27 cellular contexts compared by ENCODE assay signal in genomic region chr13:100059827-100060226, GRCh38.
"Had no signal": no experiment of that assay in that cellular context is flagged by ENCODE, and none has a peak within 500 bp of the region (broad histone marks: within the 10 kb centered on the region; RNA-seq: fewer than 3 reads in every experiment).

No MANE protein-coding gene starts in this region.

- H3K36me3 Mint-ChIP-seq: natural killer cell; stimulated activated effector memory CD8-positive, alpha-beta T cell treated with anti-CD3 and anti-CD28 coated beads, Interleukin-12 subunit alpha, Interleukin-12 subunit beta, amount 100 ng/mL, for 72 hours; stimulated activated naive B cell treated with anti-CD40 and anti-IgM and Interleukin-4, amounts not matched to agents 10 μg/mL and 1 μg/mL and 100 μg/mL, for 72 hours; type B pancreatic cell had no signal

- H3K27me3 ChIP-seq: neural progenitor cell, ovary, right lobe of liver, stomach, tibial artery, uterus had no signal

- DNase-seq: natural killer cell; occipital lobe; ovary; posterior cingulate gyrus; psoas muscle; right cardiac atrium; right lobe of liver; sigmoid colon; small intestine; stimulated activated CD4-positive, alpha-beta T cell treated with anti-CD3 and anti-CD28 coated beads, Interleukin-15, amount 100 ng/mL, for 24 hours; stimulated activated CD4-positive, alpha-beta T cell treated with anti-CD3 and anti-CD28 coated beads, Interleukin-2, amount 100 ng/mL, for 24 hours; stimulated activated CD4-positive, alpha-beta T cell treated with anti-CD3 and anti-CD28 coated beads, Interleukin-2, amount 100 ng/mL, for 48 hours; stimulated activated CD4-positive, alpha-beta T cell treated with anti-CD3 and anti-CD28 coated beads, Interleukin-4, amount 100 ng/mL, for 24 hours; stimulated activated naive B cell treated with anti-CD40 and anti-IgM and Interleukin-4, amounts not matched to agents 10 μg/mL and 1 μg/mL and 100 μg/mL, for 72 hours; stimulated activated naive CD4-positive, alpha-beta T cell treated with Interleukin-2 at 50 U/mL for 16 hours; stomach; tibial artery; transverse colon; upper lobe of right lung; uterus had no signal

- H2AFZ ChIP-seq: neural progenitor cell, parathyroid adenoma had no signal

- H3K9me3 Mint-ChIP-seq: stimulated activated naive CD8-positive, alpha-beta T cell treated with anti-CD3 and anti-CD28 coated beads, Interleukin-15, Interleukin-2, amounts not matched to agents 100 ng/mL and 50 ng/mL, for 24 hours; type B pancreatic cell had no signal

- H3K4me3 ChIP-seq: neural progenitor cell, ovary, psoas muscle, right lobe of liver, sigmoid colon, stomach, tibial artery, transverse colon, upper lobe of right lung, uterus had no signal

- H3K9me3 ChIP-seq: ovary, right lobe of liver, sigmoid colon, upper lobe of right lung, uterus had no signal

- FAIRE-seq: small intestine had no signal

- H3K4me3 Mint-ChIP-seq: natural killer cell; nephron; neural progenitor cell; stimulated activated effector memory CD8-positive, alpha-beta T cell treated with anti-CD3 and anti-CD28 coated beads, Interleukin-12 subunit alpha, Interleukin-12 subunit beta, amount 100 ng/mL, for 72 hours; stimulated activated naive B cell treated with anti-CD40 and anti-IgM and Interleukin-4, amounts not matched to agents 10 μg/mL and 1 μg/mL and 100 μg/mL, for 72 hours; stimulated activated naive CD8-positive, alpha-beta T cell treated with anti-CD3 and anti-CD28 coated beads, Interleukin-15, Interleukin-2, amounts not matched to agents 100 ng/mL and 50 ng/mL, for 24 hours; type B pancreatic cell had no signal

- H3K4me1 Mint-ChIP-seq: stimulated activated naive B cell treated with anti-CD40 and anti-IgM and Interleukin-4, amounts not matched to agents 10 μg/mL and 1 μg/mL and 100 μg/mL, for 72 hours had no signal

- H3K27ac ChIP-seq: neural progenitor cell, ovary, parathyroid adenoma, psoas muscle, right lobe of liver, sigmoid colon, stomach, tibial artery, transverse colon, upper lobe of right lung, uterus had no signal

- H3K36me3 ChIP-seq: neural progenitor cell, ovary, right lobe of liver, sigmoid colon, stomach, tibial artery, transverse colon, upper lobe of right lung, uterus had no signal

- H3K79me2 ChIP-seq: parathyroid adenoma had no signal

- H3K27ac Mint-ChIP-seq: nephron; neural progenitor cell; progenitor cell of endocrine pancreas; stimulated activated naive B cell treated with anti-CD40 and anti-IgM and Interleukin-4, amounts not matched to agents 10 μg/mL and 1 μg/mL and 100 μg/mL, for 72 hours; stimulated activated naive CD8-positive, alpha-beta T cell treated with anti-CD3 and anti-CD28 coated beads, Interleukin-15, Interleukin-2, amounts not matched to agents 100 ng/mL and 50 ng/mL, for 24 hours; type B pancreatic cell had no signal

- H3K4me1 ChIP-seq: parathyroid adenoma, psoas muscle, right lobe of liver, sigmoid colon, stomach, tibial artery, transverse colon, upper lobe of right lung, uterus had no signal

- H3K4me2 ChIP-seq: neural progenitor cell had no signal

- H3K9ac ChIP-seq: neural progenitor cell, parathyroid adenoma had no signal

- ATAC-seq: natural killer cell; psoas muscle; right cardiac atrium; right lobe of liver; stimulated activated effector memory CD8-positive, alpha-beta T cell treated with anti-CD3 and anti-CD28 coated beads, Interleukin-12 subunit alpha, Interleukin-12 subunit beta, amount 100 ng/mL, for 72 hours; stimulated activated naive B cell treated with anti-CD40 and anti-IgM and Interleukin-4, amounts not matched to agents 10 μg/mL and 1 μg/mL and 100 μg/mL, for 72 hours; upper lobe of right lung had no signal
